In the genomic region with DNA sequence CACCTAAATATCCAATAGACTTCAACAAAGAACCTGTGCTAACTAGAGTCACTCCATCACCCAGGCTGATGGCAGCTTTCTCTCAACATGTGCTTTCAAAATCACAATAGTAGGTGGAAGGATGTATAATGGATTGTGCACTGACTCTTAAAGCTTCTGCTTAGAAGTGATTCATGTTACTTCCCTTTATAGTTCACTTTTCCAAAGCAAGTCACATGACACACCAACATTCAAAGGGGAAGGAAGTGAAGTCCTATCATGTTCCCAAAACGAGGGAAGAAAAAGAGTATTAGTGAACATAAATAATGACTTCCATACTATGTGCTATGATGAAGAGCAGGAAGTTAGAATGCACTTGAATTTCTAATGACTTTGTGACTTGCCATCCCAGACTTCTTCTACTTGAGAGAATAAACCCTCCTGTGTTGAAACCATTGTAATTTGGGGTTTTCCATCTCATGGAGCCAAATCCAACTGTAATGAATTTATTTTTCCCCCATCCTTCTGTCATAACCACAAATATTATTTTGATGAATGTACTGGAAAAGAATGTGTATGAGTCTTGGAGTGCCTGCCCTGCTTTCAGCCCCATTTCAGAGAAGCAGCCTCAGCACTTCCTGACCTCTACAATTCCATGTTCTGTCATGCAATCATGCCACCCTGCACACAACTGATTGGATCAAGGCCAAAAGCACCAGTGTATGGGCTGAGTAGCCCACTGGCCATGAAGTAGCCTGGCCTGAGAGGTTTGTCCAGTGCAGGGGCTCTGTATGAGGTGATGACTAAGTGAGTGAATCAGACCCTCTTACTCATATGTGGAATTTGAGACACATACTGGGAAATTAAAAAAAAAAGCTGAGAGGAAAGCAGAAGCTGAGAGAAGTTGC, we compare ENCODE assay signal across 12 cellular contexts.
DNase-seq lines count a peak whose midpoint lies in the region; ATAC-seq, FAIRE-seq and TF ChIP-seq lines count a peak whose summit lies in the region.
"Had no signal": no experiment of that assay in that cellular context is flagged by ENCODE, and none has a peak within 500 bp of the region (broad histone marks: within the 10 kb centered on the region; RNA-seq: fewer than 3 reads in every experiment).

No MANE protein-coding gene starts in this region.

- H3K36me3 Mint-ChIP-seq in astrocyte (ENCODE audit: low read depth, unreplicated experiment): no peaks in the 10 kb centered on the region

- peak; percentile 92 for DNase-seq in AG09309 (ENCODE audit: low read depth)
- peak; percentile 40 for DNase-seq in HK-2 (ENCODE audit: unreplicated experiment)
- DNase-seq in astrocyte (ENCODE audit: low read depth): peak; percentile 98
- no peak for DNase-seq in lower lobe of right lung
- DNase-seq in uterus: no peak
- no peak for DNase-seq in GM12892 (ENCODE audit: insufficient read length)
- no peak for DNase-seq in NCI-H1105 treated with DMSO at 0.1 percent for 48 hours (lab: John Stamatoyannopoulos, UW)
- DNase-seq: activated naive CD8-positive, alpha-beta T cell treated with anti-CD3 and anti-CD28 coated beads, Interleukin-2, amount 50 U/mL, for 24 hours; NCI-H524 treated with DMSO at 0.1 percent for 48 hours; ovary had no signal

- peaks cover 2% of the 10 kb centered on the region for H3K9me3 Mint-ChIP-seq in astrocyte (ENCODE audit: unreplicated experiment)

- H3K4me3 ChIP-seq in AG09309 (ENCODE audit: control insufficient read depth, low read depth, low read length) (no peak overlapping the region), astrocyte (ENCODE audit: insufficient read depth, low read depth, low read length) (peak overlapping the region; percentile 18), lower lobe of right lung (no peak overlapping the region), uterus (no peak overlapping the region)
- H3K4me3 ChIP-seq: ovary had no signal

- FAIRE-seq in astrocyte (lab: Jason Lieb, UNC): peak; percentile 97
- FAIRE-seq in GM12892 (lab: Jason Lieb, UNC): no peak
- FAIRE-seq: TTC549 had no signal

- H2AFZ ChIP-seq in astrocyte (ENCODE audit: low read depth, low read length): no peak overlapping the region

- no peaks in the 10 kb centered on the region for H4K20me1 ChIP-seq in astrocyte (ENCODE audit: insufficient read depth, low read length)

- H3K27ac ChIP-seq in astrocyte (ENCODE audit: low read depth, low read length): peak overlapping the region; percentile 84
- no peak overlapping the region for H3K27ac ChIP-seq in lower lobe of right lung
- H3K27ac ChIP-seq in uterus: no peak overlapping the region
- H3K27ac ChIP-seq: ovary had no signal

- intact Hi-C loops in lower lobe of right lung (cut with DNase I): no loop called here
- intact Hi-C loops in uterus (cut with DNase I; ENCODE audit: low total_unique reads): no loop called here

- ATAC-seq in lower lobe of right lung (peak; percentile 31 to 41), GM18870 (IDR thresholded peaks at IDR 0.05; ENCODE audit: unreplicated experiment) (no peak)
- ATAC-seq: activated naive CD8-positive, alpha-beta T cell treated with anti-CD3 and anti-CD28 coated beads, Interleukin-2, amount 50 U/mL, for 24 hours had no signal

- no peaks in the 10 kb centered on the region for H3K79me2 ChIP-seq in astrocyte (ENCODE audit: insufficient read depth, low read length)

- H3K27me3 ChIP-seq in astrocyte (ENCODE audit: insufficient read depth, low read length) (no peaks in the 10 kb centered on the region), lower lobe of right lung (ENCODE audit: low read depth) (no peaks in the 10 kb centered on the region), uterus (no peaks in the 10 kb centered on the region)
- H3K27me3 ChIP-seq: ovary had no signal

- peak overlapping the region; percentile 5 for H3K4me3 Mint-ChIP-seq in astrocyte (ENCODE audit: unreplicated experiment)
- H3K4me3 Mint-ChIP-seq: activated naive CD8-positive, alpha-beta T cell treated with anti-CD3 and anti-CD28 coated beads, Interleukin-2, amount 50 U/mL, for 24 hours had no signal

- H3K4me1 ChIP-seq in astrocyte (ENCODE audit: insufficient read depth, low read length) (peaks cover 51% of the 10 kb centered on the region), lower lobe of right lung (peaks cover 18% of the 10 kb centered on the region), uterus (peaks cover 0 to 9% of the 10 kb centered on the region in 2 donors)

- H3K9ac ChIP-seq in astrocyte (ENCODE audit: low read length): peak overlapping the region; percentile 59

- TF ChIP-seq POLR2A in uterus (IDR thresholded peaks at IDR 0.05): no peak
- TF ChIP-seq POLR2A in GM12892 (IDR thresholded peaks at IDR 0.05; ENCODE audit: low read depth, low read length): no peak

- TF ChIP-seq CTCF in AG09309 (IDR thresholded peaks at IDR 0.05; ENCODE audit: control insufficient read depth, insufficient read depth, low read depth, low read length, missing control alignments): no peak
- TF ChIP-seq CTCF in astrocyte (IDR thresholded peaks at IDR 0.05; ENCODE audit: insufficient read depth, low read depth, low read length): no peak
- TF ChIP-seq CTCF in lower lobe of right lung (IDR thresholded peaks at IDR 0.05): no peak
- no peak for TF ChIP-seq CTCF in uterus (IDR thresholded peaks at IDR 0.05)

- peak overlapping the region; percentile 55 for H3K4me2 ChIP-seq in astrocyte (ENCODE audit: low read length)

- H3K4me1 Mint-ChIP-seq in astrocyte (ENCODE audit: low read depth, unreplicated experiment): peaks cover 47% of the 10 kb centered on the region

- H3K36me3 ChIP-seq in astrocyte (ENCODE audit: insufficient read depth, low read length) (no peaks in the 10 kb centered on the region), lower lobe of right lung (no peaks in the 10 kb centered on the region), uterus (no peaks in the 10 kb centered on the region)
- H3K36me3 ChIP-seq: ovary had no signal

- H3K9me3 ChIP-seq in astrocyte (ENCODE audit: insufficient read depth, low read depth, low read length): no peaks in the 10 kb centered on the region
- no peaks in the 10 kb centered on the region for H3K9me3 ChIP-seq in lower lobe of right lung
- H3K9me3 ChIP-seq in uterus: no peaks in the 10 kb centered on the region
- H3K9me3 ChIP-seq: ovary had no signal

- no peaks in the 10 kb centered on the region for H3K27me3 Mint-ChIP-seq in astrocyte (ENCODE audit: low read depth, unreplicated experiment)
- H3K27me3 Mint-ChIP-seq: activated naive CD8-positive, alpha-beta T cell treated with anti-CD3 and anti-CD28 coated beads, Interleukin-2, amount 50 U/mL, for 24 hours had no signal

- H3K27ac Mint-ChIP-seq in astrocyte (ENCODE audit: unreplicated experiment): peak overlapping the region; percentile 95
- H3K27ac Mint-ChIP-seq: activated naive CD8-positive, alpha-beta T cell treated with anti-CD3 and anti-CD28 coated beads, Interleukin-2, amount 50 U/mL, for 24 hours had no signal

Comparison
In these comparisons a context has a peak if more than half of its experiments do, and no peak if none do; other contexts are left out.
1. DNase-seq: peak in AG09309 (single experiment), HK-2 (single experiment) and astrocyte (single experiment); none in lower lobe of right lung (single experiment), uterus (0 of 2), GM12892 (single experiment) and NCI-H1105 treated with DMSO at 0.1 percent for 48 hours (single experiment).